Comparison of ENCODE assay signal across 12 cellular contexts in the genomic region with DNA sequence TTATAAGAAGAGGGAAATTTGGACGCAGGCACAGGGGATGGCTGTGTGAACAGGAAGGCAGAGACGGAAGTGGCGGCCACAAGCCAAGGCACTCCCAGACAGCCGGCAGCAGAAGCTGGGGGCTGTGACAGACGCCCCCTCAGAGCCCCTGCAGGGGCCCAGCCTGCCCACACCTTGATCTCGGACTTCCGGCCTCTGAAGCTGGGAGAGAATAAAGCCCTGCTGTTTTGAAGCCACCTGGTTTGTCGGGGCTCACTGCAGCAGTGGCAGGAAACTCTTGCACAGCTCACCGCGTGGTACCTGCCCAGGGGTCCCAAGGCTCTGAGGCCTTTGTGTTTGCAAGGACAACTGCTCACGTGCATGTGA. TPM values are rescaled to one million over a fixed set of nuclear protein-coding genes. Genes with fewer than 3 reads are reported as not detected.
DNase-seq lines count a peak whose midpoint lies in the region; TF ChIP-seq lines count a peak whose summit lies in the region.
"Had no signal": no experiment of that assay in that cellular context is flagged by ENCODE, and none has a peak within 500 bp of the region (broad histone marks: within the 10 kb centered on the region; RNA-seq: fewer than 3 reads in every experiment).

No MANE protein-coding gene starts in this region.

- no peaks in the 10 kb centered on the region for H3K9me3 Mint-ChIP-seq in stimulated activated naive CD8-positive, alpha-beta T cell treated with anti-CD3 and anti-CD28 coated beads, Interleukin-15, Interleukin-2, amounts not matched to agents 100 ng/mL and 50 ng/mL, for 24 hours

- H3K27ac ChIP-seq in cardiac muscle cell = peak overlapping the region; percentile 50
- peak overlapping the region; percentile 39; the same call in 1 of the 2 replicates for H3K27ac ChIP-seq in RWPE1
- H3K27ac ChIP-seq: thoracic aorta had no signal

- peak overlapping the region; percentile 23 for H3K4me3 Mint-ChIP-seq in stimulated activated naive CD8-positive, alpha-beta T cell treated with anti-CD3 and anti-CD28 coated beads, Interleukin-15, Interleukin-2, amounts not matched to agents 100 ng/mL and 50 ng/mL, for 24 hours

- no peaks in the 10 kb centered on the region for H3K36me3 Mint-ChIP-seq in stimulated activated naive CD8-positive, alpha-beta T cell treated with anti-CD3 and anti-CD28 coated beads, Interleukin-15, Interleukin-2, amounts not matched to agents 100 ng/mL and 50 ng/mL, for 24 hours (ENCODE audit: low read depth)

- intact Hi-C loops in cardiac septum (cut with DNase I) = no loop called here

- H3K36me3 ChIP-seq in cardiac muscle cell = no peaks in the 10 kb centered on the region
- H3K36me3 ChIP-seq: thoracic aorta had no signal

- no peak for TF ChIP-seq CTCF in cardiac muscle cell (IDR thresholded peaks at IDR 0.05; ENCODE audit: low read depth, low read length)
- TF ChIP-seq CTCF in RWPE1 (conservative IDR thresholded peaks at IDR 0.05; ENCODE audit: low read depth) = no peak

- H3K4me1 Mint-ChIP-seq in stimulated activated naive CD8-positive, alpha-beta T cell treated with anti-CD3 and anti-CD28 coated beads, Interleukin-15, Interleukin-2, amounts not matched to agents 100 ng/mL and 50 ng/mL, for 24 hours (ENCODE audit: low read depth) = peaks cover 15% of the 10 kb centered on the region

- no peak overlapping the region for H3K4me3 ChIP-seq in cardiac muscle cell
- H3K4me3 ChIP-seq: thoracic aorta had no signal

- CTCF ChIA-PET in RWPE1 (lab: Yijun Ruan, JAX) = no interaction called here

- H3K27me3 ChIP-seq in cardiac muscle cell = no peaks in the 10 kb centered on the region

- POLR2A ChIA-PET in RWPE1 (lab: Yijun Ruan, JAX; ENCODE audit: low non-redundant PET) = no interaction called here

- peaks cover 17% of the 10 kb centered on the region for H3K4me1 ChIP-seq in cardiac muscle cell (ENCODE audit: low read depth)

- DNase-seq in cardiac muscle cell (ENCODE audit: low read depth in 1 of 2, low spot score in 1 of 2) (no peak), cardiac septum (ENCODE audit: low spot score) (no peak), RWPE1 (ENCODE audit: low spot score) (no peak), germinal center (ENCODE audit: low spot score) (peak; percentile 28), NCI-H187 treated with DMSO at 0.1 percent for 48 hours (lab: John Stamatoyannopoulos, UW) (no peak), NOMO-1 treated with DMSO at 0.1 percent for 48 hours (lab: John Stamatoyannopoulos, UW; ENCODE audit: unreplicated experiment) (no peak), NCI-H1105 (lab: John Stamatoyannopoulos, UW) (no peak)
- DNase-seq: NCI-H1436 had no signal

- peak overlapping the region; percentile 70 for H3K27ac Mint-ChIP-seq in stimulated activated naive CD8-positive, alpha-beta T cell treated with anti-CD3 and anti-CD28 coated beads, Interleukin-15, Interleukin-2, amounts not matched to agents 100 ng/mL and 50 ng/mL, for 24 hours

- H3K27me3 Mint-ChIP-seq in stimulated activated naive CD8-positive, alpha-beta T cell treated with anti-CD3 and anti-CD28 coated beads, Interleukin-15, Interleukin-2, amounts not matched to agents 100 ng/mL and 50 ng/mL, for 24 hours = no peaks in the 10 kb centered on the region

- no peaks in the 10 kb centered on the region for H3K9me3 ChIP-seq in cardiac muscle cell (ENCODE audit: low read depth)
- H3K9me3 ChIP-seq: thoracic aorta had no signal

RNA-seq across cellular contexts. Expression of a gene that starts 13.7 kb away (rescaled TPM):
- total RNA-seq in cardiac muscle cell (12.6 and 31.7 TPM in 2 replicates), cardiac septum (9.3 TPM)
- 11.1 and 24.5 TPM in 2 replicates for polyA plus RNA-seq in cardiac muscle cell

RNA-seq across cellular contexts. Expression of a gene that starts 27.2 kb away (rescaled TPM):
- total RNA-seq in cardiac muscle cell (9.3 and 16.0 TPM in 2 replicates), cardiac septum (44.3 TPM)
- 18.8 and 32.3 TPM in 2 replicates for polyA plus RNA-seq in cardiac muscle cell

RNA-seq across cellular contexts. Expression of a gene that starts 52.3 kb away (rescaled TPM):
- total RNA-seq in cardiac muscle cell (21.6 and 24.2 TPM in 2 replicates), cardiac septum (14.3 TPM)
- polyA plus RNA-seq in cardiac muscle cell = 25.9 and 27.1 TPM in 2 replicates

RNA-seq across cellular contexts. Expression of a gene that starts 54.7 kb away (rescaled TPM):
- total RNA-seq in cardiac muscle cell = not detected in 2 replicates
- polyA plus RNA-seq in cardiac muscle cell = 0.87 and 1.0 TPM in 2 replicates
- 0.30 TPM for total RNA-seq in cardiac septum
- total RNA-seq: fibroblast of villous mesenchyme, mesenteric fat pad, thoracic aorta had no signal
